In the genomic region with DNA sequence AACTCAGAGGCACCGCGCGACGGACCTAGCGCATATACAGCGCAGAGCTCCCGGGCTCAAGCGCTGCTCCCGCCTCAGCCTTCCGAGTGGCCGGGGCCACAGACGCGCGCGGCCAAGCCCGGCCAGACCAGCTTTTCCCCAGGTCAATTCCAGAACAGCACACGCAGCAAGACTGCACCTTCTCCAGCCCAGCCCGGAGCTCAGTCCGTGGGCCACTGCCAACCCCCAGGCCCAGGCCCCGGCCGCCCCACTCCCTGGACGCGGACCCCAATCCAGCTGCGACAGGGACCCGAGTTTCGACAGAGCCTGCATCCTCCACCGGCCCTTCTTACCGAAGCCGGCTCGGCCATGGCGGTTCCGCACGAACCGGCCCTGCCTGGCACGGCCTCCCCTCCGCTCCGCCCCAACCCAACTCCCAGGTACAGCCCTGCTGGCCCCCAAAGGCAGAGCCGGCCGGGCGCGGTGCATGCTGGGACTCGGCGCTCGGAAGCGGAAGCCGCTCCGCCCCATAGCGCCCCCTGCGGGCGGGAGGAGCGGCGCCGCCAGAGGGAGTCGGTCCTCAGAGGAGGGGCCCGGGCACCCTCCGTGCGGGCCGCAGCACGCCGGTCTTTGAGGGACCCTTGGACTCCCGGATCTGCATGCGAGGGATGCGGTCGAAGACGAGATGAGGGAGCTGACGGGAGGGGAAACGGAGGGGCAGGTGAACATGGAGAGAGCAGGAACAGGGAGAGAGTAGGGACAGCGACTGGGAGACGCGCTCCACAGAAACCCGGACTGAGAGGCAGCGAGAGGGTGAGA, we compare ENCODE assay signal across 8 cellular contexts. TPM values are rescaled to one million over a fixed set of nuclear protein-coding genes. Genes with fewer than 3 reads are reported as not detected.
A peak's percentile ranks its signal among the peaks of the same experiment; 100 is the strongest.
DNase-seq lines count a peak whose midpoint lies in the region; ATAC-seq, FAIRE-seq and TF ChIP-seq lines count a peak whose summit lies in the region.

A gene with protein sequence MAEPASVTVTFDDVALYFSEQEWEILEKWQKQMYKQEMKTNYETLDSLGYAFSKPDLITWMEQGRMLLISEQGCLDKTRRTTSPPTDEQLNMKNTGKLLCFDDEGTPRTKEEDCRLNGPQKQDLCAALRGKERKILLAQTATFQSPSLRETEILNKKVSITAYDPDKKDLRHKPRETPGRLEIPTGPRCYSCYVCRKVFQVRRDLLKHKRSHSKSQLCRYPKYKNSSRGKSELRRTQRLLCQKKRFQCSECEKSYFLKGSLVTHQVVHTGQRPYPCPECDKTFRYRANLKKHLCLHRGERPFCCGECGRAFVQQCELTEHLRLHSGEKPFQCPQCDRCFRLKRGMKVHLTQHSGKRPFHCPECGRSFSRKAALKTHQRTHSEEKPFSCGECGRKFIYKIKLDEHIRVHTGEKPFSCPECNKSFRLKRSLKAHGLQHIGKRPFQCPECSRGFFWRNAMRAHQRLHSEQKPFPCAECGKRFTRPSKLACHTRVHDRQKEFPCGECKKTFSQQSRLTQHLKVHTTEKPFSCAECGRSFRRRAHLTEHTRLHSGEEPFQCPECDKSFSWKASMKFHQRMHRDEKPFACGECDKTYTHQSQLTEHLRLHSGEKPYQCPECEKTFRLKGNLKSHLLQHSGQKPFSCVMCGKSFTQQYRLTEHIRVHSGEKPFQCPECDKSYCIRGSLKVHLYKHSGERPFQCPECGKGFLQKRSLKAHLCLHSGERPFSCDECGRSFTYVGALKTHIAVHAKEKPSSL (minus strand): TSS at position 461 of the 798 bp plus-strand sequence. CDS start 111 bp downstream, at position 350.

- intact Hi-C loops in colonic mucosa (cut with DNase I) (no loop called here), left lung (cut with DNase I) (no loop called here)

- H3K9me3 ChIP-seq in BLaER1 (peaks cover 19% of the 10 kb centered on the region), colonic mucosa (no peaks in the 10 kb centered on the region), left lung (peaks cover 0 to 11% of the 10 kb centered on the region in 2 donors)

- peaks cover 19% of the 10 kb centered on the region for H3K4me1 ChIP-seq in BLaER1
- H3K4me1 ChIP-seq in colonic mucosa: peaks cover 10% of the 10 kb centered on the region
- H3K4me1 ChIP-seq in left lung: peaks cover 3 to 22% of the 10 kb centered on the region in 2 donors

- H3K4me3 ChIP-seq in BLaER1 (peak within 1 kb of the TSS; percentile 94), colonic mucosa (peak within 1 kb of the TSS; percentile 73), left lung (peak within 1 kb of the TSS; percentile 79 to 85)

- peak; percentile 91 for DNase-seq in GM19239 (ENCODE audit: insufficient read length, low spot score)
- DNase-seq in NCI-H510A (lab: John Stamatoyannopoulos, UW): peak; percentile 74
- peak; percentile 95 for DNase-seq in activated CD4-positive, alpha-beta T cell treated with anti-CD3 and anti-CD28 coated beads for 48 hours
- DNase-seq in colonic mucosa: peak; percentile 93
- peak; percentile 91 to 100 for DNase-seq in left lung
- peak; percentile 96 to 98 for DNase-seq in stimulated activated CD4-positive, alpha-beta T cell treated with anti-CD3 and anti-CD28 coated beads, Interleukin-2, amount 100 ng/mL, for 48 hours

- H3K27ac ChIP-seq in BLaER1 (peak within 1 kb of the TSS; percentile 99), colonic mucosa (peak within 1 kb of the TSS; percentile 90), left lung (peak within 1 kb of the TSS; percentile 94 to 97)

- peak; percentile 80 for FAIRE-seq in GM19239 (lab: Jason Lieb, UNC)

- H3K4me2 ChIP-seq in BLaER1: peak within 1 kb of the TSS; percentile 79

- H3K36me3 ChIP-seq in BLaER1: peaks cover 23% of the 10 kb centered on the region
- no peaks in the 10 kb centered on the region for H3K36me3 ChIP-seq in colonic mucosa
- H3K36me3 ChIP-seq in left lung: peaks cover 0 to 16% of the 10 kb centered on the region in 2 donors

- peak within 1 kb of the TSS; percentile 98 for H3K9ac ChIP-seq in BLaER1
- peak within 1 kb of the TSS; percentile 93 to 97 for H3K9ac ChIP-seq in colonic mucosa (ENCODE audit: low read depth in 2 of 2, low read length in 2 of 2)

- H3K27me3 ChIP-seq in BLaER1 (no peaks in the 10 kb centered on the region), colonic mucosa (no peaks in the 10 kb centered on the region), left lung (no peaks in the 10 kb centered on the region)

- ATAC-seq in HG03442 (IDR thresholded peaks at IDR 0.05; ENCODE audit: unreplicated experiment) (peak; percentile 84), left lung (peak; percentile 97)

- H4K20me1 ChIP-seq in BLaER1: no peaks in the 10 kb centered on the region

- TF ChIP-seq CTCF in colonic mucosa (IDR thresholded peaks at IDR 0.05) (peak; percentile 96), left lung (IDR thresholded peaks at IDR 0.05) (peak; percentile 94 to 97)

RNA-seq across cellular contexts. Expression of the gene that starts here (rescaled TPM):
- total RNA-seq in colonic mucosa (1 to 10 TPM in 1 of 2 donors, under 1 TPM in 1; 0.96 to 1.0 TPM), left lung (1 to 10 TPM; 1.3 to 1.5 TPM)

Comparison
In these comparisons a context has a peak if more than half of its experiments do, and no peak if none do; other contexts are left out.
1. Peak in every context shown above with its lines: DNase-seq, ATAC-seq, H3K4me3 ChIP-seq and H3K27ac ChIP-seq.